In genomic region chr16:57299719-57300386, GRCh38 we compare ENCODE assay signal across 1 cellular context.
TF ChIP-seq lines count a peak whose summit lies in the region.

No MANE protein-coding gene starts in this region.

TF ChIP-seq in K562, 482 proteins besides CTCF, POLR2A, EP300 and RAD21 (continued from another document and continues in another):
- TF ChIP-seq BCLAF1 (IDR thresholded peaks at IDR 0.05; ENCODE audit: borderline replicate concordance in 1 of 2, control insufficient read depth in 1 of 2, low read depth in 2 of 2, low read length in 1 of 2) (peak; percentile 63 to 90; a peak in 2 of 4 replicates), JUND (IDR thresholded peaks at IDR 0.05; ENCODE audit: borderline replicate concordance, low read depth, low read length) (peak; percentile 51; the same call in 1 of the 2 replicates), JUND (tag; IDR thresholded peaks at IDR 0.05; ENCODE audit: borderline replicate concordance, low read depth, low read length) (peak; percentile 16; the same call in 1 of the 3 replicates), NR2F6 (CRISPR knock-in tag; IDR thresholded peaks at IDR 0.05) (no peak), IRF1 (CRISPR knock-in tag; IDR thresholded peaks at IDR 0.05; ENCODE audit: borderline replicate concordance) (0 out of 2 replicates have a peak, but pooled peaks have one; percentile 54), ZFP1 (CRISPR knock-in tag; IDR thresholded peaks at IDR 0.05) (no peak), PKNOX1 (IDR thresholded peaks at IDR 0.05) (peak; percentile 37; the same call in 1 of the 2 replicates), ZNF175 (CRISPR knock-in tag; IDR thresholded peaks at IDR 0.05; ENCODE audit: low read depth) (0 out of 2 replicates have a peak, but pooled peaks have one; percentile 58), KDM4B (IDR thresholded peaks at IDR 0.05; ENCODE audit: borderline replicate concordance in 2 of 2, low read depth in 1 of 2) (no peak), HDGF (IDR thresholded peaks at IDR 0.05) (no peak), ZNF232 (CRISPR knock-in tag; IDR thresholded peaks at IDR 0.05) (no peak), NCOA2 (IDR thresholded peaks at IDR 0.05; ENCODE audit: partially characterized antibody in 2 of 2) (peak in 1 of 2 experiments; percentile 76), MAZ (CRISPR knock-in tag; conservative IDR thresholded peaks at IDR 0.05 in 1 of 2, IDR thresholded peaks at IDR 0.05 in 1 of 2) (0 out of 4 replicates have a peak, but pooled peaks of 1 of the 2 experiments have one; percentile 21), RBFOX2 (IDR thresholded peaks at IDR 0.05; ENCODE audit: low read depth, low read length) (no peak), GTF2F1 (IDR thresholded peaks at IDR 0.05; ENCODE audit: low read depth, low read length) (no peak), XRCC3 (IDR thresholded peaks at IDR 0.05) (no peak), BRF1 (IDR thresholded peaks at IDR 0.05; ENCODE audit: borderline replicate concordance, extremely low read depth, insufficient read length) (peak; percentile 30), ZNF274 (IDR thresholded peaks at IDR 0.05; ENCODE audit: borderline replicate concordance, low read depth, low read length) (peak; percentile 72), GATAD2B (IDR thresholded peaks at IDR 0.05; ENCODE audit: borderline replicate concordance) (no peak; the same call in 1 of the 2 replicates), PTRF (tag; IDR thresholded peaks at IDR 0.05) (no peak), PBX2 (CRISPR knock-in tag; IDR thresholded peaks at IDR 0.05; ENCODE audit: low read depth) (no peak), PBX2 (tag; conservative IDR thresholded peaks at IDR 0.05; ENCODE audit: low read depth) (0 out of 2 replicates have a peak, but pooled peaks have one; percentile 28), RREB1 (CRISPR knock-in tag; IDR thresholded peaks at IDR 0.05) (no peak), ZNF785 (CRISPR knock-in tag; IDR thresholded peaks at IDR 0.05) (no peak), FOXK2 (conservative IDR thresholded peaks at IDR 0.05 in 1 of 2, IDR thresholded peaks at IDR 0.05 in 1 of 2; ENCODE audit: low read depth in 2 of 2) (peak in 1 of 2 experiments; percentile 46; a peak in 3 of 4 replicates), PRMT5 (CRISPR knock-in tag; IDR thresholded peaks at IDR 0.05) (0 out of 2 replicates have a peak, but pooled peaks have one; percentile 61), ZNF668 (CRISPR knock-in tag; IDR thresholded peaks at IDR 0.05) (no peak), MAX (CRISPR knock-in tag; IDR thresholded peaks at IDR 0.05) (peak; percentile 31), ARID3B (CRISPR knock-in tag; IDR thresholded peaks at IDR 0.05; ENCODE audit: borderline replicate concordance) (no peak), FOXO4 (CRISPR knock-in tag; IDR thresholded peaks at IDR 0.05) (no peak), CHCHD3 (CRISPR knock-in tag; IDR thresholded peaks at IDR 0.05) (no peak), NR3C1 (CRISPR knock-in tag; IDR thresholded peaks at IDR 0.05) (no peak), SMARCC2 (IDR thresholded peaks at IDR 0.05; ENCODE audit: low read depth) (no peak; the same call in 1 of the 2 replicates), CHD1 (IDR thresholded peaks at IDR 0.05; ENCODE audit: low read length) (peak; percentile 83), CEBPG (CRISPR knock-in tag; IDR thresholded peaks at IDR 0.05) (peak; percentile 21; the same call in 1 of the 2 replicates), CEBPG (tag; conservative IDR thresholded peaks at IDR 0.05 in 1 of 2, IDR thresholded peaks at IDR 0.05 in 1 of 2) (0 out of 4 replicates have a peak, but pooled peaks of 1 of the 2 experiments have one; percentile 5), FOSL1 (tag; conservative IDR thresholded peaks at IDR 0.05) (0 out of 2 replicates have a peak, but pooled peaks have one; percentile 59), ZC3H8 (IDR thresholded peaks at IDR 0.05) (no peak), KDM1A (IDR thresholded peaks at IDR 0.05) (no peak; a peak in 1 of 4 replicates), CSDE1 (IDR thresholded peaks at IDR 0.05) (peak in 1 of 2 experiments; percentile 70; a peak in 1 of 4 replicates), TFE3 (CRISPR knock-in tag; IDR thresholded peaks at IDR 0.05) (no peak)
